Comparison of ENCODE assay signal across 8 cellular contexts in genomic region chr2:149565625-149566024, GRCh38. TPM values are rescaled to one million over a fixed set of nuclear protein-coding genes. Genes with fewer than 3 reads are reported as not detected.
DNase-seq lines count a peak whose midpoint lies in the region; ATAC-seq, FAIRE-seq and TF ChIP-seq lines count a peak whose summit lies in the region.
"Not testable (repeated sequence)": the region's sequence is repeated elsewhere in the genome, so short reads cannot be mapped to it uniquely, and the experiment has no call there.

No MANE protein-coding gene starts in this region.

- not testable (repeated sequence) for H3K9me1 ChIP-seq in K562 (ENCODE audit: control insufficient read depth, insufficient read depth, low read length)

- not testable (repeated sequence) for H3K4me3 Mint-ChIP-seq in CD4-positive, alpha-beta T cell
- H3K4me3 Mint-ChIP-seq in T-helper 17 cell, result peak overlapping the region; percentile 56

- not testable (repeated sequence) for TF ChIP-seq RAD21 in K562 (CRISPR knock-in tag; conservative IDR thresholded peaks at IDR 0.05 in 1 of 2, IDR thresholded peaks at IDR 0.05 in 1 of 2)

- POLR2A ChIA-PET in CD4-positive, alpha-beta T cell (lab: Charles Lee); PC-9 (lab: Charles Lee; ENCODE audit: unreplicated experiment): not testable (repeated sequence)
- POLR2A ChIA-PET in K562 (lab: Yijun Ruan, JAX), result interaction anchor here (1.0 kb wide), 1 partner anchor 8 kb away, joined by 3 read pairs; no protein-coding TSS in a partner anchor

- not testable (repeated sequence) for H3K9ac ChIP-seq in K562 (ENCODE audit: insufficient read depth in 1 of 2, low read depth in 2 of 2, low read length in 2 of 2)

- peaks cover 46% of the 10 kb centered on the region for H3K36me3 Mint-ChIP-seq in CD4-positive, alpha-beta T cell (ENCODE audit: low read depth)
- not testable (repeated sequence) for H3K36me3 Mint-ChIP-seq in T-helper 17 cell (ENCODE audit: low read depth)

- H3K9me3 ChIP-seq in CD4-positive, alpha-beta T cell (ENCODE audit: control insufficient read depth, low read length); PC-9 (ENCODE audit: insufficient read depth, low read depth); T-helper 17 cell (ENCODE audit: control insufficient read depth, low read length, poor library complexity, severe bottlenecking); K562 (replicated peaks; ENCODE audit: control insufficient read depth, insufficient read depth, low read depth, low read length); right cardiac atrium (ENCODE audit: control insufficient read depth, low read length); stomach: not testable (repeated sequence)

- intact Hi-C loops in CD4-positive, alpha-beta T cell (cut with DNase I, micrococcal nuclease); left cardiac atrium (cut with DNase I); right cardiac atrium (cut with DNase I); sciatic nerve (cut with DNase I); stomach (cut with DNase I; ENCODE audit: low total_unique reads): not testable (repeated sequence)
- intact Hi-C loops in PC-9 (cut with micrococcal nuclease; ENCODE audit: unreplicated experiment) (loop anchor here (10.0 kb wide), 1 partner anchor 401 kb away; no protein-coding TSS in a partner anchor), K562 (cut with micrococcal nuclease) (loop anchor here (10.0 kb wide), 3 partner anchors 251 to 921 kb away; partner anchors contain the start of gene EPC2)

- TF ChIP-seq CTCF in CD4-positive, alpha-beta T cell (IDR thresholded peaks at IDR 0.05); PC-9 (conservative IDR thresholded peaks at IDR 0.05); K562 (IDR thresholded peaks at IDR 0.05 in 2 of 3, conservative IDR thresholded peaks at IDR 0.05 in 1 of 3; ENCODE audit: insufficient read depth in 2 of 3, low read depth in 1 of 3, low read length in 3 of 3); stomach (IDR thresholded peaks at IDR 0.05): not testable (repeated sequence)

- DNase-seq in CD4-positive, alpha-beta T cell; PC-9; T-helper 17 cell; K562 (ENCODE audit: extremely low read depth in 1 of 4, low spot score in 3 of 4): not testable (repeated sequence)
- DNase-seq in left cardiac atrium (peak; percentile 22), right cardiac atrium (peak in 2 of 3 donors; percentile 38 to 47), sciatic nerve (ENCODE audit: low spot score) (peak; percentile 58), stomach (peak; percentile 27)

- not testable (repeated sequence) for TF ChIP-seq POLR2A in K562 (conservative IDR thresholded peaks at IDR 0.05); stomach (IDR thresholded peaks at IDR 0.05)

- H3K9me3 Mint-ChIP-seq in CD4-positive, alpha-beta T cell, result not testable (repeated sequence)

- CTCF ChIA-PET in CD4-positive, alpha-beta T cell (lab: Charles Lee); PC-9 (lab: Charles Lee): not testable (repeated sequence)
- CTCF ChIA-PET in K562 (lab: Yijun Ruan, JAX; ENCODE audit: low intra/inter-chr PET ratio), result interaction anchor here (1.1 kb wide), 1 partner anchor 9 kb away, joined by 3 read pairs; no protein-coding TSS in a partner anchor

- TSS peak; percentile 6 for BruUV-seq in PC-9 (replicated peaks; lab: Mats Ljungman, UMichigan)
- not testable (repeated sequence) for BruUV-seq in K562 (replicated peaks; lab: Mats Ljungman, UMichigan)

- not testable (repeated sequence) for H4K20me1 ChIP-seq in PC-9 (ENCODE audit: insufficient read depth); K562 (replicated peaks; ENCODE audit: control insufficient read depth, insufficient read depth, low read length)

- not testable (repeated sequence) for H3K79me2 ChIP-seq in PC-9 (ENCODE audit: low read depth); K562 (ENCODE audit: control insufficient read depth, insufficient read depth, low read length)

- not testable (repeated sequence) for H3K9me2 ChIP-seq in PC-9 (ENCODE audit: insufficient read depth)

- peak overlapping the region; percentile 6 for H3K27ac Mint-ChIP-seq in CD4-positive, alpha-beta T cell
- peak overlapping the region; percentile 34 for H3K27ac Mint-ChIP-seq in T-helper 17 cell

- H2AFZ ChIP-seq in PC-9; K562 (ENCODE audit: low read depth, low read length): not testable (repeated sequence)

- in situ Hi-C loops in K562 (cut with MboI), result loop anchor here (25.0 kb wide), 1 partner anchor 903 kb away; no protein-coding TSS in a partner anchor

- H3K27me3 Mint-ChIP-seq in CD4-positive, alpha-beta T cell; T-helper 17 cell: not testable (repeated sequence)

- 91% methylated on average over 9 of the region's 9 CpGs for WGBS in K562 (ENCODE audit: insufficient coverage, low coverage, missing lambda C conversion rate)
- WGBS in right cardiac atrium, result 90% methylated on average over 9 of the region's 9 CpGs
- WGBS in stomach, 5 donors, result 92 to 96% (median 94%) methylated on average over 9 of the region's 9 CpGs

- not testable (repeated sequence) for ATAC-seq in CD4-positive, alpha-beta T cell (ENCODE audit: poor library complexity); T-helper 17 cell; K562; left cardiac atrium; right cardiac atrium; sciatic nerve

- TF ChIP-seq EP300 in K562 (IDR thresholded peaks at IDR 0.05; ENCODE audit: low read length); stomach (IDR thresholded peaks at IDR 0.05): not testable (repeated sequence)

- not testable (repeated sequence) for H3K4me1 Mint-ChIP-seq in CD4-positive, alpha-beta T cell (ENCODE audit: low read depth); T-helper 17 cell

- H3K36me3 ChIP-seq in PC-9 (ENCODE audit: low read depth), result not testable (repeated sequence)
- H3K36me3 ChIP-seq in K562 (ENCODE audit: control insufficient read depth, insufficient read depth, low read length) (peaks cover 44% of the 10 kb centered on the region), stomach (peaks cover 13 to 49% (median 44%) of the 10 kb centered on the region in 4 donors)

- not testable (repeated sequence) for H3K27me3 ChIP-seq in CD4-positive, alpha-beta T cell (ENCODE audit: control insufficient read depth, insufficient read depth, low read length); PC-9 (ENCODE audit: insufficient read depth, low read depth); K562 (ENCODE audit: control insufficient read depth in 2 of 2, insufficient read depth in 2 of 2, low read length in 2 of 2); right cardiac atrium (ENCODE audit: control insufficient read depth, insufficient read depth); stomach

- H3F3A ChIP-seq in PC-9 (ENCODE audit: insufficient read depth, low read depth), result not testable (repeated sequence)

- H3K4me2 ChIP-seq in PC-9; K562 (ENCODE audit: insufficient read depth, low read length): not testable (repeated sequence)

- not testable (repeated sequence) for H3K27ac ChIP-seq in CD4-positive, alpha-beta T cell (ENCODE audit: low read depth, low read length); PC-9; K562 (ENCODE audit: extremely low read depth, low read depth, low read length); right cardiac atrium (ENCODE audit: low read length); stomach

- H3K4me1 ChIP-seq in PC-9 (replicated peaks; ENCODE audit: insufficient read depth); K562 (replicated peaks in 1 of 2; ENCODE audit: control insufficient read depth in 2 of 2, insufficient read depth in 2 of 2, low read length in 2 of 2); right cardiac atrium (ENCODE audit: control insufficient read depth, insufficient read depth, low read length): not testable (repeated sequence)
- H3K4me1 ChIP-seq in stomach, result peaks cover 0 to 36% (median 15%) of the 10 kb centered on the region in 4 donors

- FAIRE-seq in K562 (lab: Jason Lieb, UNC), result not testable (repeated sequence)

- not testable (repeated sequence) for H3K4me3 ChIP-seq in PC-9; K562; right cardiac atrium (ENCODE audit: low read length); stomach

RNA-seq across cellular contexts. Expression of gene MMADHC, which starts 21.9 kb away (rescaled TPM):
- total RNA-seq in CD4-positive, alpha-beta T cell, result 10 to 100 TPM; 77.3 to 77.8 TPM
- total RNA-seq in PC-9 (2021) (112 and 135 TPM in 2 replicates), T-helper 17 cell (10 to 100 TPM; 61.7 to 66.9 TPM), K562 (2014; rRNA removed) (158 and 187 TPM in 2 replicates), K562 (2014; rRNA removed; fragmentation: Illumina TruSeq; extraction: Trizol) (393 and 449 TPM in 2 replicates), K562 (2015; rRNA removed; fragmentation: Illumina TruSeq; extraction: Trizol) (258 and 284 TPM in 2 replicates), K562 (2021) (237 and 256 TPM in 2 replicates), left cardiac atrium (100 to 1,000 TPM in 1 of 2 donors, 10 to 100 TPM in 1; 83.9 to 100 TPM), right cardiac atrium (100 to 1,000 TPM in 1 of 4 donors, 10 to 100 TPM in 3; 81.0 to 106 (median 93.9) TPM), sciatic nerve (53.5 TPM), stomach (100 to 1,000 TPM in 1 of 5 donors, 10 to 100 TPM in 4; 34.1 to 129 (median 61.8) TPM)
- 40.5 and 87.9 TPM in 2 replicates for total RNA-seq in K562 (2011; cell fraction: chromatin; rRNA removed; ENCODE audit: low replicate concordance)
- 30.2 and 36.1 TPM in 2 replicates for total RNA-seq in K562 (2011; cell fraction: nucleolus; rRNA removed)
- total RNA-seq in K562 (2011; cell fraction: nucleoplasm; rRNA removed), result 71.1 and 78.1 TPM in 2 replicates
- polyA plus RNA-seq in K562 (2011; rRNA removed) (175 and 270 TPM in 2 replicates), K562 (2014; fragmentation: Illumina TruSeq; extraction: Trizol) (271 and 289 TPM in 2 replicates), K562 (2014; fragmentation: Nextera tagmentation; extraction: Ambion mirVana) (100 to 1,000 TPM; 729 to 850 TPM), K562 (2014; rRNA removed) (202 and 223 TPM in 2 replicates), right cardiac atrium (80.4 TPM), stomach (100 to 1,000 TPM in 1 of 3 donors, 10 to 100 TPM in 2; 64.2 to 116 (median 82.7) TPM)
- 61.6 and 110 TPM in 2 replicates for polyA plus RNA-seq in K562 (2011; cell fraction: cytosol; rRNA removed)
- polyA plus RNA-seq in K562 (2011; cell fraction: nucleus; rRNA removed), result 33.5 and 55.7 TPM in 2 replicates
- polyA plus RNA-seq in K562 (2012), result 228 and 267 TPM in 2 replicates
- polyA minus RNA-seq in K562 (2011; rRNA and poly(A)+ RNA removed), result 309 and 346 TPM in 2 replicates
- 79.4 and 123 TPM in 2 replicates for polyA minus RNA-seq in K562 (2011; cell fraction: cytosol; rRNA and poly(A)+ RNA removed)
- 48.5 and 95.6 TPM in 2 replicates for polyA minus RNA-seq in K562 (2011; cell fraction: nucleus; rRNA and poly(A)+ RNA removed)
